9 cellular contexts compared by ENCODE assay signal in genomic region chr1:84892657-84893618, GRCh38. TPM values are rescaled to one million over a fixed set of nuclear protein-coding genes. Genes with fewer than 3 reads are reported as not detected.
DNase-seq lines count a peak whose midpoint lies in the region; FAIRE-seq lines count a peak whose summit lies in the region.
"Had no signal": no experiment of that assay in that cellular context is flagged by ENCODE, and none has a peak within 500 bp of the region (broad histone marks: within the 10 kb centered on the region; RNA-seq: fewer than 3 reads in every experiment).

Gene LPAR3 (minus strand): TSS chr1:84893206. CDS start chr1:84866120, 27,086 bp downstream.

- H3K27me3 Mint-ChIP-seq in dendritic cell treated with granulocyte-macrophage colony-stimulating factor and Interleukin-4, amounts not matched to agents 40 ng/mL and 50 ng/mL, for 4 days: peaks cover 51% of the 10 kb centered on the region

- peaks cover 28% of the 10 kb centered on the region for H3K4me1 Mint-ChIP-seq in dendritic cell treated with granulocyte-macrophage colony-stimulating factor and Interleukin-4, amounts not matched to agents 40 ng/mL and 50 ng/mL, for 4 days (ENCODE audit: low read depth)

- H3K4me3 Mint-ChIP-seq in dendritic cell treated with granulocyte-macrophage colony-stimulating factor and Interleukin-4, amounts not matched to agents 40 ng/mL and 50 ng/mL, for 4 days: peak within 1 kb of the TSS; percentile 46

- no peak within 1 kb of the TSS for H3K27ac Mint-ChIP-seq in dendritic cell treated with granulocyte-macrophage colony-stimulating factor and Interleukin-4, amounts not matched to agents 40 ng/mL and 50 ng/mL, for 4 days

- FAIRE-seq in urothelium cell line (lab: Jason Lieb, UNC): no peak

- no peaks in the 10 kb centered on the region for H3K36me3 ChIP-seq in urinary bladder (ENCODE audit: insufficient read depth)
- H3K36me3 ChIP-seq: BLaER1 had no signal

- H3K9me3 ChIP-seq in mononuclear cell (ENCODE audit: low read depth, low read length): no peaks in the 10 kb centered on the region

- no peak within 1 kb of the TSS for H3K27ac ChIP-seq in urinary bladder (ENCODE audit: low read depth)
- H3K27ac ChIP-seq: BLaER1 had no signal

- H3K4me3 ChIP-seq in mononuclear cell (ENCODE audit: low read length) (peak within 1 kb of the TSS; percentile 3), urinary bladder (ENCODE audit: low read depth, low read length) (peak within 1 kb of the TSS; percentile 58)
- H3K4me3 ChIP-seq: BLaER1 had no signal

- under 1% methylated on average over 97 of the region's 97 CpGs for WGBS in urinary bladder

- intact Hi-C loops in dendritic cell treated with granulocyte-macrophage colony-stimulating factor and Interleukin-4, amounts not matched to agents 40 ng/mL and 50 ng/mL, for 4 days (cut with micrococcal nuclease): no loop called here

- H3K4me1 ChIP-seq in mononuclear cell (ENCODE audit: insufficient read depth, low read length): peaks cover 20% of the 10 kb centered on the region
- no peaks in the 10 kb centered on the region for H3K4me1 ChIP-seq in urinary bladder (ENCODE audit: insufficient read depth)
- H3K4me1 ChIP-seq: BLaER1 had no signal

- no peaks in the 10 kb centered on the region for H3K9me3 Mint-ChIP-seq in dendritic cell treated with granulocyte-macrophage colony-stimulating factor and Interleukin-4, amounts not matched to agents 40 ng/mL and 50 ng/mL, for 4 days

- peaks cover 44% of the 10 kb centered on the region for H3K27me3 ChIP-seq in mononuclear cell (ENCODE audit: insufficient read depth, low read length)
- H3K27me3 ChIP-seq: BLaER1 had no signal

- DNase-seq in NCI-H1092 treated with DMSO at 0.1 percent for 48 hours (lab: John Stamatoyannopoulos, UW): peak; percentile 10
- DNase-seq in NCI-H1092 (lab: John Stamatoyannopoulos, UW): no peak
- DNase-seq in SKM-1 (lab: John Stamatoyannopoulos, UW; ENCODE audit: unreplicated experiment): peak; percentile 42
- no peak for DNase-seq in GF-D8 (lab: John Stamatoyannopoulos, UW)
- no peak for DNase-seq in urothelium cell line (ENCODE audit: low spot score)

- H3K36me3 Mint-ChIP-seq in dendritic cell treated with granulocyte-macrophage colony-stimulating factor and Interleukin-4, amounts not matched to agents 40 ng/mL and 50 ng/mL, for 4 days (ENCODE audit: low read depth): no peaks in the 10 kb centered on the region

RNA-seq across cellular contexts. Expression of gene LPAR3, which starts in this region (rescaled TPM):
- total RNA-seq in mononuclear cell (0.84 TPM), urinary bladder (12.8 TPM)
- 1.6 TPM for polyA plus RNA-seq in urinary bladder

Comparison
In these comparisons a context has a peak if more than half of its experiments do, and no peak if none do; other contexts are left out.
1. DNase-seq: peak in NCI-H1092 treated with DMSO at 0.1 percent for 48 hours (single experiment) and SKM-1 (single experiment); none in NCI-H1092 (single experiment), GF-D8 (single experiment) and urothelium cell line (single experiment).